In genomic region chr1:42002220-42002619, GRCh38 we compare ENCODE assay signal across 19 cellular contexts.
"Had no signal": no experiment of that assay in that cellular context is flagged by ENCODE, and none has a peak within 500 bp of the region (broad histone marks: within the 10 kb centered on the region; RNA-seq: fewer than 3 reads in every experiment).

No MANE protein-coding gene starts in this region.

- FAIRE-seq: astrocyte had no signal

- DNase-seq: activated CD4-positive, alpha-beta T cell treated with anti-CD3 and anti-CD28 coated beads, Interleukin-2, amount 10 ng/mL, durations not matched to agents 7 days and 5 days; activated CD8-positive, alpha-beta memory T cell treated with anti-CD3 and anti-CD28 coated beads for 24 hours; activated naive CD4-positive, alpha-beta T cell treated with anti-CD3 and anti-CD28 coated beads for 36 hours; colonic mucosa; foreskin melanocyte; head of caudate nucleus; left colon; mucosa of descending colon; nucleus accumbens; spleen; stimulated activated CD4-positive, alpha-beta T cell treated with anti-CD3 and anti-CD28 coated beads, Interleukin-2, amount 100 ng/mL, for 24 hours; stimulated activated naive B cell treated with anti-CD40 and anti-IgM and Interleukin-4, amounts not matched to agents 10 μg/mL and 1 μg/mL and 100 μg/mL, for 72 hours; trophoblast cell had no signal

- H3K27ac Mint-ChIP-seq: activated CD4-positive, alpha-beta T cell treated with anti-CD3 and anti-CD28 coated beads, Interleukin-2, amount 10 ng/mL, durations not matched to agents 7 days and 5 days; activated naive CD4-positive, alpha-beta T cell treated with anti-CD3 and anti-CD28 coated beads for 36 hours; natural killer cell treated with Interleukin-12 subunit alpha and Interleukin-12 subunit beta and Interleukin-15 and Interleukin-18, amount 100 ng/mL, for 72 hours; stimulated activated naive B cell treated with anti-CD40 and anti-IgM and Interleukin-4, amounts not matched to agents 10 μg/mL and 1 μg/mL and 100 μg/mL, for 72 hours had no signal

- H3K4me3 Mint-ChIP-seq: activated CD4-positive, alpha-beta T cell treated with anti-CD3 and anti-CD28 coated beads, Interleukin-2, amount 10 ng/mL, durations not matched to agents 7 days and 5 days; activated naive CD4-positive, alpha-beta T cell treated with anti-CD3 and anti-CD28 coated beads for 36 hours; natural killer cell treated with Interleukin-12 subunit alpha and Interleukin-12 subunit beta and Interleukin-15 and Interleukin-18, amount 100 ng/mL, for 72 hours; stimulated activated naive B cell treated with anti-CD40 and anti-IgM and Interleukin-4, amounts not matched to agents 10 μg/mL and 1 μg/mL and 100 μg/mL, for 72 hours had no signal

- H3K27me3 ChIP-seq: cardiac muscle cell, colonic mucosa, spleen had no signal

- ATAC-seq: left colon; mucosa of descending colon; natural killer cell treated with Interleukin-12 subunit alpha and Interleukin-12 subunit beta and Interleukin-15 and Interleukin-18, amount 100 ng/mL, for 72 hours; sciatic nerve; stimulated activated naive B cell treated with anti-CD40 and anti-IgM and Interleukin-4, amounts not matched to agents 10 μg/mL and 1 μg/mL and 100 μg/mL, for 72 hours had no signal

- H3K36me3 ChIP-seq: cardiac muscle cell, colonic mucosa, prostate gland, spleen had no signal

- H3K36me3 Mint-ChIP-seq: natural killer cell treated with Interleukin-12 subunit alpha and Interleukin-12 subunit beta and Interleukin-15 and Interleukin-18, amount 100 ng/mL, for 72 hours; stimulated activated naive B cell treated with anti-CD40 and anti-IgM and Interleukin-4, amounts not matched to agents 10 μg/mL and 1 μg/mL and 100 μg/mL, for 72 hours had no signal

- H3K27ac ChIP-seq: cardiac muscle cell, colonic mucosa, prostate gland, spleen, VCaP had no signal

- H3K4me1 ChIP-seq: colonic mucosa, prostate gland had no signal

- H3K9me3 Mint-ChIP-seq: activated CD4-positive, alpha-beta T cell treated with anti-CD3 and anti-CD28 coated beads, Interleukin-2, amount 10 ng/mL, durations not matched to agents 7 days and 5 days; activated naive CD4-positive, alpha-beta T cell treated with anti-CD3 and anti-CD28 coated beads for 36 hours; natural killer cell treated with Interleukin-12 subunit alpha and Interleukin-12 subunit beta and Interleukin-15 and Interleukin-18, amount 100 ng/mL, for 72 hours; stimulated activated naive B cell treated with anti-CD40 and anti-IgM and Interleukin-4, amounts not matched to agents 10 μg/mL and 1 μg/mL and 100 μg/mL, for 72 hours had no signal

- H3K27me3 Mint-ChIP-seq: activated CD4-positive, alpha-beta T cell treated with anti-CD3 and anti-CD28 coated beads, Interleukin-2, amount 10 ng/mL, durations not matched to agents 7 days and 5 days; natural killer cell treated with Interleukin-12 subunit alpha and Interleukin-12 subunit beta and Interleukin-15 and Interleukin-18, amount 100 ng/mL, for 72 hours; stimulated activated naive B cell treated with anti-CD40 and anti-IgM and Interleukin-4, amounts not matched to agents 10 μg/mL and 1 μg/mL and 100 μg/mL, for 72 hours had no signal

- H3K4me3 ChIP-seq: cardiac muscle cell, colonic mucosa, mucosa of descending colon, prostate gland, spleen had no signal

- H3K9me3 ChIP-seq: colonic mucosa, mucosa of descending colon, prostate gland, spleen had no signal
